ENCODE assay signal across 24 cellular contexts in genomic region chr16:83307206-83307990, GRCh38.
"Had no signal": no experiment of that assay in that cellular context is flagged by ENCODE, and none has a peak within 500 bp of the region (broad histone marks: within the 10 kb centered on the region; RNA-seq: fewer than 3 reads in every experiment).

No MANE protein-coding gene starts in this region.

- H3K4me3 Mint-ChIP-seq: memory B cell; natural killer cell treated with Interleukin-12 subunit alpha and Interleukin-12 subunit beta and Interleukin-15 and Interleukin-18, amount 100 ng/mL, for 72 hours; neural progenitor cell had no signal

- H3K9me3 Mint-ChIP-seq: memory B cell; natural killer cell treated with Interleukin-12 subunit alpha and Interleukin-12 subunit beta and Interleukin-15 and Interleukin-18, amount 100 ng/mL, for 72 hours; neural progenitor cell had no signal

- H3K4me3 ChIP-seq: esophagus squamous epithelium, gastroesophageal sphincter, left ventricle myocardium inferior, lower lobe of right lung, neural progenitor cell, ovary, stomach, upper lobe of left lung had no signal

- H3K4me2 ChIP-seq: neural progenitor cell had no signal

- H3K4me1 ChIP-seq: esophagus squamous epithelium, lower lobe of right lung, neural progenitor cell, stomach, upper lobe of left lung had no signal

- H3K36me3 Mint-ChIP-seq: memory B cell; natural killer cell treated with Interleukin-12 subunit alpha and Interleukin-12 subunit beta and Interleukin-15 and Interleukin-18, amount 100 ng/mL, for 72 hours; neural progenitor cell had no signal

- H3K27ac Mint-ChIP-seq: memory B cell; natural killer cell treated with Interleukin-12 subunit alpha and Interleukin-12 subunit beta and Interleukin-15 and Interleukin-18, amount 100 ng/mL, for 72 hours; neural progenitor cell; progenitor cell of endocrine pancreas had no signal

- H3K9ac ChIP-seq: neural progenitor cell had no signal

- H3K36me3 ChIP-seq: esophagus squamous epithelium, gastroesophageal sphincter, left ventricle myocardium inferior, lower lobe of right lung, neural progenitor cell, ovary, stomach, upper lobe of left lung had no signal

- ATAC-seq: gastroesophageal sphincter; natural killer cell treated with Interleukin-12 subunit alpha and Interleukin-12 subunit beta and Interleukin-15 and Interleukin-18, amount 100 ng/mL, for 72 hours had no signal

- DNase-seq: cerebellar nuclear complex; effector CD8-positive, alpha-beta T cell; esophagus squamous epithelium; foreskin fibroblast; glutamatergic neuron; islet precursor cell; left ventricle myocardium inferior; lower lobe of right lung; midbrain; nucleus accumbens; ovary; right cardiac atrium; small intestine; stimulated activated CD4-positive, alpha-beta T cell treated with anti-CD3 and anti-CD28 coated beads, Interleukin-12 subunit alpha, Interleukin-12 subunit beta, amount 100 ng/mL, for 4 hours; stimulated activated naive CD4-positive, alpha-beta T cell; stomach; substantia nigra; upper lobe of left lung had no signal

- H3K9me3 ChIP-seq: esophagus squamous epithelium, gastroesophageal sphincter, left ventricle myocardium inferior, lower lobe of right lung, ovary, stomach, upper lobe of left lung had no signal

- H3K27me3 ChIP-seq: esophagus squamous epithelium, gastroesophageal sphincter, neural progenitor cell, ovary, upper lobe of left lung had no signal

- H3K27ac ChIP-seq: epithelial cell of prostate, esophagus squamous epithelium, gastroesophageal sphincter, left ventricle myocardium inferior, lower lobe of right lung, neural progenitor cell, ovary, stomach, upper lobe of left lung had no signal

- H3K4me1 Mint-ChIP-seq: memory B cell had no signal
